Comparison of ENCODE assay signal across 2 cellular contexts in the genomic region with DNA sequence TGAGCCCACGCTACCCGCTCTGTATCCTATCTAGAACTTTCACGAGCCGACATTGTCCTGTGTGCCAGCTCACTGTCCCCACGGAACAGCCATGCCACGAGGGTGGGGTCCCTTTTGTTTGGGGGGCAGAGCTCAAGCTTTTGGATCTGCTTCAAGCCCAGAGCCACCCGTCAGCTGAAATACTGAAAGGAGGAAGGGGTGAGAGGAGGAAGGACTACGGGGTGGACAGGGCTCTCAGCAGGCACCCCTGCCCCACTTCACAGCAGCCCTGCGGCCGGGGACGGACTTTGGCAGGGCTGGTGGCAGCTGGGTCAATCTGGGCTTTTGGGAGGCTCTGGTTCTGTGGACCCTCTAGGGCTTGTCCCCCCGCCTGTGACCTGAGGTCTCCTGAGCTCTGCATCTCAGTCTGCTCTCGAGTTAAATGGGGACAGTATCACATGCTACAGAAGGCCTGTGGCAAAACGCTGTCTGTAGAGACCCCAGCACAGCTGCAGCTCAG.
TF ChIP-seq lines count a peak whose summit lies in the region.

No MANE protein-coding gene starts in this region.

TF ChIP-seq in SK-N-SH, 30 proteins besides CTCF, POLR2A, EP300 and RAD21 (continued from another document):
- TF ChIP-seq, protein P1, sequence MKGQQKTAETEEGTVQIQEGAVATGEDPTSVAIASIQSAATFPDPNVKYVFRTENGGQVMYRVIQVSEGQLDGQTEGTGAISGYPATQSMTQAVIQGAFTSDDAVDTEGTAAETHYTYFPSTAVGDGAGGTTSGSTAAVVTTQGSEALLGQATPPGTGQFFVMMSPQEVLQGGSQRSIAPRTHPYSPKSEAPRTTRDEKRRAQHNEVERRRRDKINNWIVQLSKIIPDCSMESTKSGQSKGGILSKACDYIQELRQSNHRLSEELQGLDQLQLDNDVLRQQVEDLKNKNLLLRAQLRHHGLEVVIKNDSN (IDR thresholded peaks at IDR 0.05; ENCODE audit: borderline replicate concordance, low read depth) = no peak
- TF ChIP-seq MEF2A (IDR thresholded peaks at IDR 0.05; ENCODE audit: borderline replicate concordance, low read depth) = no peak
- no peak for TF ChIP-seq CHD2 (IDR thresholded peaks at IDR 0.05; ENCODE audit: low read length, partially characterized antibody)
- TF ChIP-seq, protein P2, sequence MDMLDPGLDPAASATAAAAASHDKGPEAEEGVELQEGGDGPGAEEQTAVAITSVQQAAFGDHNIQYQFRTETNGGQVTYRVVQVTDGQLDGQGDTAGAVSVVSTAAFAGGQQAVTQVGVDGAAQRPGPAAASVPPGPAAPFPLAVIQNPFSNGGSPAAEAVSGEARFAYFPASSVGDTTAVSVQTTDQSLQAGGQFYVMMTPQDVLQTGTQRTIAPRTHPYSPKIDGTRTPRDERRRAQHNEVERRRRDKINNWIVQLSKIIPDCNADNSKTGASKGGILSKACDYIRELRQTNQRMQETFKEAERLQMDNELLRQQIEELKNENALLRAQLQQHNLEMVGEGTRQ (IDR thresholded peaks at IDR 0.05; ENCODE audit: borderline replicate concordance, low read depth, low read length) = no peak
- TF ChIP-seq, protein P3, sequence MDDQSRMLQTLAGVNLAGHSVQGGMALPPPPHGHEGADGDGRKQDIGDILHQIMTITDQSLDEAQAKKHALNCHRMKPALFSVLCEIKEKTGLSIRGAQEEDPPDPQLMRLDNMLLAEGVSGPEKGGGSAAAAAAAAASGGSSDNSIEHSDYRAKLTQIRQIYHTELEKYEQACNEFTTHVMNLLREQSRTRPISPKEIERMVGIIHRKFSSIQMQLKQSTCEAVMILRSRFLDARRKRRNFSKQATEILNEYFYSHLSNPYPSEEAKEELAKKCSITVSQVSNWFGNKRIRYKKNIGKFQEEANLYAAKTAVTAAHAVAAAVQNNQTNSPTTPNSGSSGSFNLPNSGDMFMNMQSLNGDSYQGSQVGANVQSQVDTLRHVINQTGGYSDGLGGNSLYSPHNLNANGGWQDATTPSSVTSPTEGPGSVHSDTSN (IDR thresholded peaks at IDR 0.05) = no peak
- no peak for TF ChIP-seq SMC3 (IDR thresholded peaks at IDR 0.05; ENCODE audit: low read depth, low read length)
- TF ChIP-seq TEAD4 (IDR thresholded peaks at IDR 0.05; ENCODE audit: borderline replicate concordance, insufficient read depth) = no peak
- TF ChIP-seq RXRA (IDR thresholded peaks at IDR 0.05; ENCODE audit: borderline replicate concordance, low read depth) = no peak
- no peak for TF ChIP-seq JUND (IDR thresholded peaks at IDR 0.05)
- TF ChIP-seq, protein P4, sequence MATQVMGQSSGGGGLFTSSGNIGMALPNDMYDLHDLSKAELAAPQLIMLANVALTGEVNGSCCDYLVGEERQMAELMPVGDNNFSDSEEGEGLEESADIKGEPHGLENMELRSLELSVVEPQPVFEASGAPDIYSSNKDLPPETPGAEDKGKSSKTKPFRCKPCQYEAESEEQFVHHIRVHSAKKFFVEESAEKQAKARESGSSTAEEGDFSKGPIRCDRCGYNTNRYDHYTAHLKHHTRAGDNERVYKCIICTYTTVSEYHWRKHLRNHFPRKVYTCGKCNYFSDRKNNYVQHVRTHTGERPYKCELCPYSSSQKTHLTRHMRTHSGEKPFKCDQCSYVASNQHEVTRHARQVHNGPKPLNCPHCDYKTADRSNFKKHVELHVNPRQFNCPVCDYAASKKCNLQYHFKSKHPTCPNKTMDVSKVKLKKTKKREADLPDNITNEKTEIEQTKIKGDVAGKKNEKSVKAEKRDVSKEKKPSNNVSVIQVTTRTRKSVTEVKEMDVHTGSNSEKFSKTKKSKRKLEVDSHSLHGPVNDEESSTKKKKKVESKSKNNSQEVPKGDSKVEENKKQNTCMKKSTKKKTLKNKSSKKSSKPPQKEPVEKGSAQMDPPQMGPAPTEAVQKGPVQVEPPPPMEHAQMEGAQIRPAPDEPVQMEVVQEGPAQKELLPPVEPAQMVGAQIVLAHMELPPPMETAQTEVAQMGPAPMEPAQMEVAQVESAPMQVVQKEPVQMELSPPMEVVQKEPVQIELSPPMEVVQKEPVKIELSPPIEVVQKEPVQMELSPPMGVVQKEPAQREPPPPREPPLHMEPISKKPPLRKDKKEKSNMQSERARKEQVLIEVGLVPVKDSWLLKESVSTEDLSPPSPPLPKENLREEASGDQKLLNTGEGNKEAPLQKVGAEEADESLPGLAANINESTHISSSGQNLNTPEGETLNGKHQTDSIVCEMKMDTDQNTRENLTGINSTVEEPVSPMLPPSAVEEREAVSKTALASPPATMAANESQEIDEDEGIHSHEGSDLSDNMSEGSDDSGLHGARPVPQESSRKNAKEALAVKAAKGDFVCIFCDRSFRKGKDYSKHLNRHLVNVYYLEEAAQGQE (IDR thresholded peaks at IDR 0.05; ENCODE audit: low read depth, low read length) = no peak
- no peak for TF ChIP-seq MXI1 (IDR thresholded peaks at IDR 0.05; ENCODE audit: low read depth, low read length)
TF ChIP-seq in SK-N-SH: peak in this region for 0.

TF ChIP-seq in SK-N-SH treated with all-trans-retinoic acid at 6 μM for 48 hours, 23 proteins besides CTCF, POLR2A, EP300 and RAD21 (continued from another document):
- TF ChIP-seq ARNTL (CRISPR knock-in tag; IDR thresholded peaks at IDR 0.05; ENCODE audit: borderline replicate concordance, low read depth) (no peak), ZNF565 (CRISPR knock-in tag; conservative IDR thresholded peaks at IDR 0.05; ENCODE audit: low read depth) (no peak), ZNF8 (CRISPR knock-in tag; IDR thresholded peaks at IDR 0.05) (no peak)
TF ChIP-seq in SK-N-SH treated with all-trans-retinoic acid at 6 μM for 48 hours: peak in this region for 0.
